ENCODE assay signal across 8 cellular contexts in genomic region chr1:150168960-150169565, GRCh38. TPM values are rescaled to one million over a fixed set of nuclear protein-coding genes. Genes with fewer than 3 reads are reported as not detected.
DNase-seq lines count a peak whose midpoint lies in the region; ATAC-seq and TF ChIP-seq lines count a peak whose summit lies in the region.

No MANE protein-coding gene starts in this region.

- no peak overlapping the region for H3K4me3 Mint-ChIP-seq in activated T-helper 2 cell treated with anti-CD3 and anti-CD28 coated beads, Interferon-gamma antibody, Interleukin-2, Interleukin-4, amounts not matched to agents 10 μg/mL and 5 μg/mL and 100 μg/mL, durations not matched to agents 14 hours and 24 hours and 36 hours (ENCODE audit: low read depth)

- no peak overlapping the region for H3K27ac Mint-ChIP-seq in activated T-helper 2 cell treated with anti-CD3 and anti-CD28 coated beads, Interferon-gamma antibody, Interleukin-2, Interleukin-4, amounts not matched to agents 10 μg/mL and 5 μg/mL and 100 μg/mL, durations not matched to agents 14 hours and 24 hours and 36 hours

- H3K36me3 ChIP-seq in BJ (ENCODE audit: control insufficient read depth, insufficient read depth, low read length): no peaks in the 10 kb centered on the region
- H3K36me3 ChIP-seq in HCT116 (ENCODE audit: control insufficient read depth in 1 of 2, insufficient read depth in 2 of 2, low read length in 2 of 2): no peaks in the 10 kb centered on the region
- no peaks in the 10 kb centered on the region for H3K36me3 ChIP-seq in ovary

- no peaks in the 10 kb centered on the region for H3K79me2 ChIP-seq in HCT116 (ENCODE audit: insufficient read depth, low read length)

- 11 to 12% (median 12%) methylated on average over 6 of the region's 6 CpGs for WGBS in ovary, 3 donors

- H3K27me3 ChIP-seq in BJ (ENCODE audit: control insufficient read depth, insufficient read depth, low read length) (no peaks in the 10 kb centered on the region), HCT116 (ENCODE audit: insufficient read depth, low read length) (no peaks in the 10 kb centered on the region), ovary (no peaks in the 10 kb centered on the region)

- no peaks in the 10 kb centered on the region for H3K9me3 Mint-ChIP-seq in activated T-helper 2 cell treated with anti-CD3 and anti-CD28 coated beads, Interferon-gamma antibody, Interleukin-2, Interleukin-4, amounts not matched to agents 10 μg/mL and 5 μg/mL and 100 μg/mL, durations not matched to agents 14 hours and 24 hours and 36 hours

- H3K9me3 ChIP-seq in HCT116 (ENCODE audit: control insufficient read depth in 1 of 2, insufficient read depth in 1 of 2, low read depth in 1 of 2, low read length in 2 of 2) (no peaks in the 10 kb centered on the region), ovary (no peaks in the 10 kb centered on the region)

- TF ChIP-seq RAD21 in HCT116 (IDR thresholded peaks at IDR 0.05; ENCODE audit: low read depth): peak; percentile 96

- DNase-seq in BJ (ENCODE audit: low read depth): no peak
- peak; percentile 59 for DNase-seq in HCT116 (ENCODE audit: low read depth, low spot score)
- DNase-seq in RPMI7951 (ENCODE audit: low read depth): peak; percentile 63
- DNase-seq in activated T-helper 2 cell treated with anti-CD3 and anti-CD28 coated beads, Interferon-gamma antibody, Interleukin-2, Interleukin-4, amounts not matched to agents 10 μg/mL and 5 μg/mL and 100 μg/mL, durations not matched to agents 14 hours and 24 hours and 36 hours (ENCODE audit: low spot score): peak; percentile 31
- peak; percentile 70 for DNase-seq in fibroblast of villous mesenchyme (ENCODE audit: low read depth)
- DNase-seq in ovary: peak; percentile 63 to 84 (median 81)

- H3K36me3 Mint-ChIP-seq in activated T-helper 2 cell treated with anti-CD3 and anti-CD28 coated beads, Interferon-gamma antibody, Interleukin-2, Interleukin-4, amounts not matched to agents 10 μg/mL and 5 μg/mL and 100 μg/mL, durations not matched to agents 14 hours and 24 hours and 36 hours (ENCODE audit: low read depth): no peaks in the 10 kb centered on the region

- no peak overlapping the region for H3K27ac ChIP-seq in HCT116 (ENCODE audit: low read depth, low read length)
- no peak overlapping the region for H3K27ac ChIP-seq in ovary

- H4K20me1 ChIP-seq in HCT116 (ENCODE audit: insufficient read depth): no peaks in the 10 kb centered on the region

- H2AFZ ChIP-seq in HCT116 (ENCODE audit: low read depth, low read length, poor library complexity, severe bottlenecking): peak overlapping the region; percentile 66

- POLR2A ChIA-PET in BJ (lab: Charles Lee) (no interaction called here), HCT116 (lab: Charles Lee) (interaction anchor here (0.8 to 2.0 kb wide), 3 partner anchors 18 to 281 kb away, joined by 3 to 13 read pairs (median 5); a partner anchor contains a TSS)

- CTCF ChIA-PET in BJ (lab: Yijun Ruan, JAX): interaction anchor here (1.0 to 7.3 kb wide), 21 partner anchors 10 to 322 kb away, joined by 3 to 101 read pairs (median 4); partner anchors contain the start of genes PLEKHO1 and VPS45
- CTCF ChIA-PET in HCT116 (lab: Charles Lee): interaction anchor here (0.7 to 1.8 kb wide), 6 partner anchors 18 to 291 kb away, joined by 4 to 21 read pairs (median 9); a partner anchor contains a TSS

- BruUV-seq in HCT116 (replicated peaks; lab: Mats Ljungman, UMichigan): no TSS peak

- no peak for TF ChIP-seq EP300 in ovary (IDR thresholded peaks at IDR 0.05)

- H3K4me3 ChIP-seq in BJ (ENCODE audit: low read depth, low read length) (no peak overlapping the region), HCT116 (replicated peaks in 1 of 2; ENCODE audit: low read depth in 1 of 2, low read length in 2 of 2) (no peak overlapping the region), fibroblast of villous mesenchyme (ENCODE audit: low read depth, low read length) (no peak overlapping the region), ovary (no peak overlapping the region)

- no peaks in the 10 kb centered on the region for H3K4me1 ChIP-seq in HCT116 (ENCODE audit: control insufficient read depth in 1 of 2, insufficient read depth in 2 of 2, low read length in 2 of 2)
- H3K4me1 ChIP-seq in ovary (ENCODE audit: insufficient read depth): peaks cover 2% of the 10 kb centered on the region

- peak; percentile 87 for ATAC-seq in HCT116
- ATAC-seq in HG02870 (IDR thresholded peaks at IDR 0.05; ENCODE audit: unreplicated experiment): no peak
- no peak for ATAC-seq in GM18517 (IDR thresholded peaks at IDR 0.05; ENCODE audit: unreplicated experiment)

- TF ChIP-seq CTCF in BJ (IDR thresholded peaks at IDR 0.05; ENCODE audit: insufficient read depth, low read depth, low read length) (peak; percentile 85), HCT116 (IDR thresholded peaks at IDR 0.05 in 2 of 3, conservative IDR thresholded peaks at IDR 0.05 in 1 of 3; ENCODE audit: borderline replicate concordance in 1 of 3, insufficient read depth in 1 of 3, low read depth in 2 of 3, low read length in 2 of 3) (peak; percentile 85 to 92 (median 86)), fibroblast of villous mesenchyme (IDR thresholded peaks at IDR 0.05; ENCODE audit: insufficient read depth, low read depth, low read length) (peak; percentile 87), ovary (IDR thresholded peaks at IDR 0.05) (peak; percentile 57 to 93 (median 88))

- TF ChIP-seq POLR2A in HCT116 (IDR thresholded peaks at IDR 0.05; ENCODE audit: borderline replicate concordance, extremely low read depth, insufficient read depth, insufficient read length) (no peak), ovary (IDR thresholded peaks at IDR 0.05) (no peak)

- H3K9ac ChIP-seq in HCT116 (ENCODE audit: low read length): no peak overlapping the region

- peaks cover 10% of the 10 kb centered on the region for H3K27me3 Mint-ChIP-seq in activated T-helper 2 cell treated with anti-CD3 and anti-CD28 coated beads, Interferon-gamma antibody, Interleukin-2, Interleukin-4, amounts not matched to agents 10 μg/mL and 5 μg/mL and 100 μg/mL, durations not matched to agents 14 hours and 24 hours and 36 hours (ENCODE audit: low read depth)

- intact Hi-C loops in HCT116 (cut with micrococcal nuclease): loop anchor here (1.0 kb wide), 2 partner anchors 96 to 207 kb away; no protein-coding TSS in a partner anchor
- intact Hi-C loops in activated T-helper 2 cell treated with anti-CD3 and anti-CD28 coated beads, Interferon-gamma antibody, Interleukin-2, Interleukin-4, amounts not matched to agents 10 μg/mL and 5 μg/mL and 100 μg/mL, durations not matched to agents 14 hours and 24 hours and 36 hours (cut with micrococcal nuclease): loop anchor here (5.0 to 10.0 kb wide), 2 partner anchors 207 to 274 kb away; partner anchors contain the start of gene BOLA1
- intact Hi-C loops in ovary (cut with DNase I): loop anchor here (5.0 kb wide), 3 partner anchors 92 to 207 kb away; no protein-coding TSS in a partner anchor

- RAD21 ChIA-PET in HCT116 (lab: Charles Lee; ENCODE audit: low non-redundant PET in 1 of 2, low total read pairs in 2 of 2, uncharacterized antibody in 2 of 2, unreplicated experiment in 2 of 2): interaction anchor here (0.6 to 1.0 kb wide), 4 partner anchors 72 to 96 kb away, joined by 3 to 6 read pairs (median 4); no protein-coding TSS in a partner anchor

- no peaks in the 10 kb centered on the region for H3K9me2 ChIP-seq in HCT116 (ENCODE audit: insufficient read depth)

- H3K4me1 Mint-ChIP-seq in activated T-helper 2 cell treated with anti-CD3 and anti-CD28 coated beads, Interferon-gamma antibody, Interleukin-2, Interleukin-4, amounts not matched to agents 10 μg/mL and 5 μg/mL and 100 μg/mL, durations not matched to agents 14 hours and 24 hours and 36 hours (ENCODE audit: low read depth): peaks cover 13% of the 10 kb centered on the region

- H3K4me2 ChIP-seq in HCT116 (ENCODE audit: low read length): no peak overlapping the region

TF ChIP-seq in HCT116, 20 proteins besides CTCF, POLR2A, EP300 and RAD21:
- TF ChIP-seq FOSL1 (IDR thresholded peaks at IDR 0.05; ENCODE audit: low read depth): no peak
- TF ChIP-seq POLR2AphosphoS5 (IDR thresholded peaks at IDR 0.05; ENCODE audit: low read depth, low read length): peak; percentile 54; the same call in 1 of the 2 replicates
- TF ChIP-seq ELF1 (IDR thresholded peaks at IDR 0.05; ENCODE audit: borderline replicate concordance, low read depth): no peak

RNA-seq across cellular contexts. Expression of gene PLEKHO1, which starts 19.3 kb away (rescaled TPM):
- polyA plus RNA-seq in BJ (2011; rRNA removed): 27.9 and 41.3 TPM in 2 replicates
- polyA minus RNA-seq in BJ (2011; rRNA and poly(A)+ RNA removed): 26.5 and 31.6 TPM in 2 replicates
- 6.9 TPM for total RNA-seq in HCT116 (2021; ENCODE audit: unreplicated experiment)
- polyA plus RNA-seq in HCT116 (2012): 3.4 and 4.3 TPM in 2 replicates
- total RNA-seq in RPMI7951 (2014; rRNA removed; shearing (Covaris generic)): 31.9 and 36.2 TPM in 2 replicates
- 29.3 and 31.2 TPM in 2 replicates for total RNA-seq in activated T-helper 2 cell treated with anti-CD3 and anti-CD28 coated beads, Interferon-gamma antibody, Interleukin-2, Interleukin-4, amounts not matched to agents 10 μg/mL and 5 μg/mL and 100 μg/mL, durations not matched to agents 14 hours and 24 hours and 36 hours
- 43.2 and 99.9 TPM in 2 replicates for total RNA-seq in fibroblast of villous mesenchyme
- 10 to 100 TPM; 40.6 to 68.9 (median 55.6) TPM for total RNA-seq in ovary
- polyA plus RNA-seq in ovary: 10 to 100 TPM; 45.4 to 58.3 TPM
